1 cellular context compared by ENCODE assay signal in the genomic region with DNA sequence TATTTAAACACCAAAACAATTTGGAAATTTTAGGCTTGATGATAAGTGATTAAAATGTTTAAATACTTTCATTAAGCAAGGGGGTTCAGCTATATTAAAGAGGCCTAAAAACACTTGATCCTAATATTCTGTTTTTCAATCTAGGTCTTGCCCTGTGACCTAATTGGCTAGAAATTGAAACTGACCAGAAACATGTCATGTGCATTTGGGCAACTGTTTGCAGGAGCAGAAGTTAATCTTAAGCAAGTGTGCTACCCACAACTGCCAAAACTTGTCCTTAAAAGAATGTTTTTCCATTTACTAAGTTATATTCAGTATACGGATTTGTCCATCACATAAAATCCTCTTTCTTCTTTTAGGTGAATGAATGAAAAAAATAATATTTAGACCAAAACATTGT.
TF ChIP-seq lines count a peak whose summit lies in the region.

No MANE protein-coding gene starts in this region.

TF ChIP-seq in HepG2, 621 proteins besides CTCF, POLR2A, EP300 and RAD21 (continued from another document):
- TF ChIP-seq ZNF121 (CRISPR knock-in tag; IDR thresholded peaks at IDR 0.05) (no peak), ZNF644 (CRISPR knock-in tag; IDR thresholded peaks at IDR 0.05; ENCODE audit: low read depth) (no peak), MAFG (CRISPR knock-in tag; IDR thresholded peaks at IDR 0.05) (no peak), ZNF660 (CRISPR knock-in tag; IDR thresholded peaks at IDR 0.05; ENCODE audit: borderline replicate concordance, low read depth) (no peak), RXRA (CRISPR knock-in tag; IDR thresholded peaks at IDR 0.05) (no peak), ZFP36L2 (CRISPR knock-in tag; IDR thresholded peaks at IDR 0.05) (no peak)
- TF ChIP-seq, protein P1, sequence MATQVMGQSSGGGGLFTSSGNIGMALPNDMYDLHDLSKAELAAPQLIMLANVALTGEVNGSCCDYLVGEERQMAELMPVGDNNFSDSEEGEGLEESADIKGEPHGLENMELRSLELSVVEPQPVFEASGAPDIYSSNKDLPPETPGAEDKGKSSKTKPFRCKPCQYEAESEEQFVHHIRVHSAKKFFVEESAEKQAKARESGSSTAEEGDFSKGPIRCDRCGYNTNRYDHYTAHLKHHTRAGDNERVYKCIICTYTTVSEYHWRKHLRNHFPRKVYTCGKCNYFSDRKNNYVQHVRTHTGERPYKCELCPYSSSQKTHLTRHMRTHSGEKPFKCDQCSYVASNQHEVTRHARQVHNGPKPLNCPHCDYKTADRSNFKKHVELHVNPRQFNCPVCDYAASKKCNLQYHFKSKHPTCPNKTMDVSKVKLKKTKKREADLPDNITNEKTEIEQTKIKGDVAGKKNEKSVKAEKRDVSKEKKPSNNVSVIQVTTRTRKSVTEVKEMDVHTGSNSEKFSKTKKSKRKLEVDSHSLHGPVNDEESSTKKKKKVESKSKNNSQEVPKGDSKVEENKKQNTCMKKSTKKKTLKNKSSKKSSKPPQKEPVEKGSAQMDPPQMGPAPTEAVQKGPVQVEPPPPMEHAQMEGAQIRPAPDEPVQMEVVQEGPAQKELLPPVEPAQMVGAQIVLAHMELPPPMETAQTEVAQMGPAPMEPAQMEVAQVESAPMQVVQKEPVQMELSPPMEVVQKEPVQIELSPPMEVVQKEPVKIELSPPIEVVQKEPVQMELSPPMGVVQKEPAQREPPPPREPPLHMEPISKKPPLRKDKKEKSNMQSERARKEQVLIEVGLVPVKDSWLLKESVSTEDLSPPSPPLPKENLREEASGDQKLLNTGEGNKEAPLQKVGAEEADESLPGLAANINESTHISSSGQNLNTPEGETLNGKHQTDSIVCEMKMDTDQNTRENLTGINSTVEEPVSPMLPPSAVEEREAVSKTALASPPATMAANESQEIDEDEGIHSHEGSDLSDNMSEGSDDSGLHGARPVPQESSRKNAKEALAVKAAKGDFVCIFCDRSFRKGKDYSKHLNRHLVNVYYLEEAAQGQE (IDR thresholded peaks at IDR 0.05; ENCODE audit: borderline replicate concordance in 1 of 2, low read depth in 1 of 2, low read length in 2 of 2): no peak
TF ChIP-seq in HepG2: peak in this region for 0.
